28 cellular contexts compared by ENCODE assay signal in genomic region chr3:116322761-116323160, GRCh38.
"Had no signal": no experiment of that assay in that cellular context is flagged by ENCODE, and none has a peak within 500 bp of the region (broad histone marks: within the 10 kb centered on the region; RNA-seq: fewer than 3 reads in every experiment).

No MANE protein-coding gene starts in this region.

- H3K27me3 ChIP-seq: left lung, neural progenitor cell, neutrophil, right atrium auricular region, right lobe of liver, tibial nerve, vagina had no signal

- H3K4me1 ChIP-seq: left lung, lower lobe of right lung, parathyroid adenoma, psoas muscle, right atrium auricular region, right lobe of liver, vagina had no signal

- H3K9ac ChIP-seq: neural progenitor cell, parathyroid adenoma had no signal

- DNase-seq: hippocampal formation; kidney; left colon; left lung; lower lobe of right lung; mammary epithelial cell; mesenchymal stem cell; naive thymus-derived CD8-positive, alpha-beta T cell; occipital lobe; psoas muscle; right lobe of liver; stimulated activated CD4-positive, alpha-beta T cell treated with anti-CD3 and anti-CD28 coated beads, Interleukin-1b, Interleukin-23, amount 100 ng/mL, for 48 hours; stimulated activated CD4-positive, alpha-beta T cell treated with anti-CD3 and anti-CD28 coated beads, Interleukin-2, amount 100 ng/mL, for 48 hours; stimulated activated CD4-positive, alpha-beta T cell treated with anti-CD3 and anti-CD28 coated beads, Interleukin-4, amount 100 ng/mL, for 4 hours; stimulated activated CD8-positive, alpha-beta memory T cell treated with anti-CD3 and anti-CD28 coated beads, Interleukin-4, amount 100 ng/mL, for 48 hours; stimulated activated naive CD4-positive, alpha-beta T cell treated with Interleukin-2 at 50 U/mL for 16 hours; stimulated activated naive CD8-positive, alpha-beta T cell treated with anti-CD3 and anti-CD28 coated beads, Interleukin-15, amount 100 ng/mL, for 72 hours; substantia nigra had no signal

- H3K36me3 ChIP-seq: left lung, lower lobe of right lung, neural progenitor cell, neutrophil, right atrium auricular region, right lobe of liver, tibial nerve, vagina had no signal

- H3K9me3 Mint-ChIP-seq: nephron; neural progenitor cell; stimulated activated memory B cell treated with anti-CD40 and anti-IgM and Interleukin-4, amounts not matched to agents 10 μg/mL and 1 μg/mL and 100 μg/mL, for 72 hours; type B pancreatic cell had no signal

- FAIRE-seq: kidney had no signal

- ATAC-seq: left colon; left lung; lower lobe of right lung; naive thymus-derived CD8-positive, alpha-beta T cell; psoas muscle; right lobe of liver; stimulated activated memory B cell treated with anti-CD40 and anti-IgM and Interleukin-4, amounts not matched to agents 10 μg/mL and 1 μg/mL and 100 μg/mL, for 72 hours; stimulated activated naive CD8-positive, alpha-beta T cell treated with anti-CD3 and anti-CD28 coated beads, Interleukin-15, amount 100 ng/mL, for 72 hours had no signal

- H3K27ac ChIP-seq: left lung, lower lobe of right lung, neural progenitor cell, neutrophil, parathyroid adenoma, psoas muscle, right atrium auricular region, right lobe of liver, tibial nerve, vagina had no signal

- H3K4me3 Mint-ChIP-seq: naive thymus-derived CD8-positive, alpha-beta T cell; nephron; neural progenitor cell; stimulated activated memory B cell treated with anti-CD40 and anti-IgM and Interleukin-4, amounts not matched to agents 10 μg/mL and 1 μg/mL and 100 μg/mL, for 72 hours; stimulated activated naive CD8-positive, alpha-beta T cell treated with anti-CD3 and anti-CD28 coated beads, Interleukin-15, amount 100 ng/mL, for 72 hours; type B pancreatic cell had no signal

- H3K4me1 Mint-ChIP-seq: naive thymus-derived CD8-positive, alpha-beta T cell; nephron; neural progenitor cell; stimulated activated memory B cell treated with anti-CD40 and anti-IgM and Interleukin-4, amounts not matched to agents 10 μg/mL and 1 μg/mL and 100 μg/mL, for 72 hours; stimulated activated naive CD8-positive, alpha-beta T cell treated with anti-CD3 and anti-CD28 coated beads, Interleukin-15, amount 100 ng/mL, for 72 hours had no signal

- H3K79me2 ChIP-seq: parathyroid adenoma had no signal

- H3K27me3 Mint-ChIP-seq: naive thymus-derived CD8-positive, alpha-beta T cell; stimulated activated memory B cell treated with anti-CD40 and anti-IgM and Interleukin-4, amounts not matched to agents 10 μg/mL and 1 μg/mL and 100 μg/mL, for 72 hours; stimulated activated naive CD8-positive, alpha-beta T cell treated with anti-CD3 and anti-CD28 coated beads, Interleukin-15, amount 100 ng/mL, for 72 hours had no signal

- H3K9me3 ChIP-seq: left lung, lower lobe of right lung, neutrophil, psoas muscle, right atrium auricular region, right lobe of liver, tibial nerve, vagina had no signal

- H3K4me2 ChIP-seq: neural progenitor cell, smooth muscle cell had no signal

- H3K27ac Mint-ChIP-seq: naive thymus-derived CD8-positive, alpha-beta T cell; nephron; neural progenitor cell; stimulated activated memory B cell treated with anti-CD40 and anti-IgM and Interleukin-4, amounts not matched to agents 10 μg/mL and 1 μg/mL and 100 μg/mL, for 72 hours; stimulated activated naive CD8-positive, alpha-beta T cell treated with anti-CD3 and anti-CD28 coated beads, Interleukin-15, amount 100 ng/mL, for 72 hours; type B pancreatic cell had no signal

- H3K36me3 Mint-ChIP-seq: naive thymus-derived CD8-positive, alpha-beta T cell; stimulated activated memory B cell treated with anti-CD40 and anti-IgM and Interleukin-4, amounts not matched to agents 10 μg/mL and 1 μg/mL and 100 μg/mL, for 72 hours; type B pancreatic cell had no signal

- H3K4me3 ChIP-seq: left lung, lower lobe of right lung, neural progenitor cell, psoas muscle, right atrium auricular region, right lobe of liver, smooth muscle cell, tibial nerve, vagina had no signal

- H2AFZ ChIP-seq: neural progenitor cell, parathyroid adenoma had no signal
